9 cellular contexts compared by ENCODE assay signal in the genomic region with DNA sequence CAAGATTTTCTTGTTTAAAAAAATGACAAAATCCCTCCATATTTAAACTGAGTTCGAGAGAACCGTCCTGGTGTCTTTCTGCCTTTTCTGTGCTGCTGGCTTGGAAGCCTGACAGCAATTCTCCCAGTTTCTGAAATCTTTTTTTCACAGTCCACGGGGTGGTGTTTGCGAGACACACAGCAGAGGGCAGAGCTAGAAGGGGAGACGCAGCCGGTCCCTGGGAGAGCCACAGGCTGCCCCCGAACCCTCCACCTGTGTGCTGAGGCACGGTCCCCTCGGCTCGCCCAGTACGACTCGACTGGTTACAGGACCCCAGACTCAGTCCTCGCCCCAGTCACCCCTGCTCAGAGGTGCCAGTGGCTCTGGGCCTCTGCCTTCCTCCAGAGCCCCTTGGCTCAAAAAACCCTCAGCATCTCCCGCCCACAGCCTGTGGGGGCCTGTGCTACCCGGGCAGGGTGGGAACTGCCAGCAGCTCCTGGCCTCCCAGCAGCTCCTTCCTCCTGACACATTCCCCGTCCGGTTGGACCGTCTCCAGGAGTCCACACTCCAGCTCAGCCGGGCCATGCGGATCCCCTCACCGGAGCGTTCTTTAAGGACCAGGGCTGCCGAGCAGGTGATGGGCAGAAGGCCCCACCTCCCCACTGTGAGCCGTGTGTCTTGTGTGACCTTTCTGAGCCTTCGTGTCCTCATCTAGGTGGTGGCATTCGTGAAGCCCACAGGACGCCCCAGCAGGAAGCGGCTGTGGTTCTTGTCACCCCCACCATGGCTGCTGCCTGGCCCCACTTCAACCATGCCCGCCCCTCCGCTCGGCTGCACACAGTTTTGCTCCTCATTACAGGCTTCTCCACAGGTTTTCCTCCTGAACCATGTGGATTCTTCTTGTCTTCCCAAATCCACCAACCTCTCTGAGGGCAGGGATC. TPM values are rescaled to one million over a fixed set of nuclear protein-coding genes. Genes with fewer than 3 reads are reported as not detected.
A peak's percentile ranks its signal among the peaks of the same experiment; 100 is the strongest.
DNase-seq lines count a peak whose midpoint lies in the region; ATAC-seq lines count a peak whose summit lies in the region.
"Had no signal": no experiment of that assay in that cellular context is flagged by ENCODE, and none has a peak within 500 bp of the region (broad histone marks: within the 10 kb centered on the region; RNA-seq: fewer than 3 reads in every experiment).

No MANE protein-coding gene starts in this region.

- peaks cover 6% of the 10 kb centered on the region for H3K4me1 Mint-ChIP-seq in activated naive CD8-positive, alpha-beta T cell treated with anti-CD3 and anti-CD28 coated beads, Interleukin-2, amount 50 U/mL, for 24 hours
- no peaks in the 10 kb centered on the region for H3K4me1 Mint-ChIP-seq in T-helper 2 cell treated with Interferon-gamma antibody and Interleukin-4, amounts not matched to agents 5 μg/mL and 100 μg/mL, for 36 hours (ENCODE audit: low read depth)

- ATAC-seq in activated naive CD8-positive, alpha-beta T cell treated with anti-CD3 and anti-CD28 coated beads, Interleukin-2, amount 50 U/mL, for 24 hours, result peak; percentile 29
- ATAC-seq in left colon, result no peak

- H3K4me3 Mint-ChIP-seq in activated naive CD8-positive, alpha-beta T cell treated with anti-CD3 and anti-CD28 coated beads, Interleukin-2, amount 50 U/mL, for 24 hours, result no peak overlapping the region
- no peak overlapping the region for H3K4me3 Mint-ChIP-seq in T-helper 2 cell treated with Interferon-gamma antibody and Interleukin-4, amounts not matched to agents 5 μg/mL and 100 μg/mL, for 36 hours

- intact Hi-C loops in left colon (cut with DNase I, micrococcal nuclease), result no loop called here

- peak; percentile 10 for DNase-seq in COLO829 (ENCODE audit: low spot score)
- peak; percentile 11 for DNase-seq in HT1080 (ENCODE audit: low read depth)
- DNase-seq in activated naive CD8-positive, alpha-beta T cell treated with anti-CD3 and anti-CD28 coated beads, Interleukin-2, amount 50 U/mL, for 24 hours, result peak; percentile 12
- DNase-seq in medulla oblongata (ENCODE audit: extremely low spot score), result peak; percentile 87
- no peak for DNase-seq in left colon
- no peak for DNase-seq in T-helper 2 cell treated with Interferon-gamma antibody and Interleukin-4, amounts not matched to agents 5 μg/mL and 100 μg/mL, for 36 hours (ENCODE audit: low spot score)
- DNase-seq in ecto neural progenitor cell (ENCODE audit: low spot score), result no peak
- DNase-seq in mesenteric fat pad (ENCODE audit: low spot score), result no peak
- DNase-seq: NCI-H1694 treated with DMSO at 0.1 percent for 48 hours had no signal

- H3K36me3 Mint-ChIP-seq in activated naive CD8-positive, alpha-beta T cell treated with anti-CD3 and anti-CD28 coated beads, Interleukin-2, amount 50 U/mL, for 24 hours (ENCODE audit: low read depth), result no peaks in the 10 kb centered on the region
- no peaks in the 10 kb centered on the region for H3K36me3 Mint-ChIP-seq in T-helper 2 cell treated with Interferon-gamma antibody and Interleukin-4, amounts not matched to agents 5 μg/mL and 100 μg/mL, for 36 hours (ENCODE audit: low read depth)

- H3K9me3 Mint-ChIP-seq in activated naive CD8-positive, alpha-beta T cell treated with anti-CD3 and anti-CD28 coated beads, Interleukin-2, amount 50 U/mL, for 24 hours, result no peaks in the 10 kb centered on the region
- no peaks in the 10 kb centered on the region for H3K9me3 Mint-ChIP-seq in T-helper 2 cell treated with Interferon-gamma antibody and Interleukin-4, amounts not matched to agents 5 μg/mL and 100 μg/mL, for 36 hours

- peaks cover 36% of the 10 kb centered on the region for H3K27me3 Mint-ChIP-seq in activated naive CD8-positive, alpha-beta T cell treated with anti-CD3 and anti-CD28 coated beads, Interleukin-2, amount 50 U/mL, for 24 hours
- peaks cover 10% of the 10 kb centered on the region for H3K27me3 Mint-ChIP-seq in T-helper 2 cell treated with Interferon-gamma antibody and Interleukin-4, amounts not matched to agents 5 μg/mL and 100 μg/mL, for 36 hours (ENCODE audit: low read depth)

- no peak overlapping the region for H3K27ac Mint-ChIP-seq in activated naive CD8-positive, alpha-beta T cell treated with anti-CD3 and anti-CD28 coated beads, Interleukin-2, amount 50 U/mL, for 24 hours
- no peak overlapping the region for H3K27ac Mint-ChIP-seq in T-helper 2 cell treated with Interferon-gamma antibody and Interleukin-4, amounts not matched to agents 5 μg/mL and 100 μg/mL, for 36 hours

RNA-seq across cellular contexts. Expression of gene EN2, which starts 52.3 kb away (rescaled TPM):
- total RNA-seq in HT1080 (2014; rRNA removed; shearing (Covaris generic)), result not detected in 2 replicates
- 0.02 TPM in 1 of 2 replicates, not detected in the other for polyA plus RNA-seq in HT1080 (2015; cell fraction: cytosol; rRNA removed)
- polyA plus RNA-seq in HT1080 (2015; cell fraction: nucleus; rRNA removed), result 0.11 TPM in 1 of 2 replicates, not detected in the other
- not detected for total RNA-seq in left colon
- total RNA-seq in mesenteric fat pad, result 0.22 TPM

Comparison
In these comparisons a context has a peak if more than half of its experiments do, and no peak if none do; other contexts are left out.
1. DNase-seq: peak in COLO829 (single experiment), HT1080 (single experiment), activated naive CD8-positive, alpha-beta T cell treated with anti-CD3 and anti-CD28 coated beads, Interleukin-2, amount 50 U/mL, for 24 hours (single experiment) and medulla oblongata (single experiment); none in left colon (0 of 2), T-helper 2 cell treated with Interferon-gamma antibody and Interleukin-4, amounts not matched to agents 5 μg/mL and 100 μg/mL, for 36 hours (single experiment), ecto neural progenitor cell (single experiment) and mesenteric fat pad (single experiment).